10 cellular contexts compared by ENCODE assay signal in genomic region chr15:91383532-91383931, GRCh38.
"Had no signal": no experiment of that assay in that cellular context is flagged by ENCODE, and none has a peak within 500 bp of the region (broad histone marks: within the 10 kb centered on the region; RNA-seq: fewer than 3 reads in every experiment).

No MANE protein-coding gene starts in this region.

- H3K36me3 Mint-ChIP-seq: IgD-negative memory B cell had no signal

- H3K9me3 ChIP-seq: HAP-1 had no signal

- H3K27ac ChIP-seq: GM23248, KMS-11 had no signal

- H3K4me1 ChIP-seq: HAP-1 had no signal

- ATAC-seq: HCT116 had no signal

- H3K4me3 Mint-ChIP-seq: HFFc6, IgD-negative memory B cell had no signal

- H3K27ac Mint-ChIP-seq: HFFc6, IgD-negative memory B cell had no signal

- DNase-seq: GM23248, GOT3, H7, HFFc6, KBM-7 had no signal

- H3K27me3 Mint-ChIP-seq: IgD-negative memory B cell had no signal

- H3K4me1 Mint-ChIP-seq: IgD-negative memory B cell had no signal

- FAIRE-seq: HTR-8/SVneo had no signal

- H3K4me2 ChIP-seq: KMS-11 had no signal

- H3K4me3 ChIP-seq: GM23248, HAP-1 had no signal
